13 cellular contexts compared by ENCODE assay signal in the genomic region with DNA sequence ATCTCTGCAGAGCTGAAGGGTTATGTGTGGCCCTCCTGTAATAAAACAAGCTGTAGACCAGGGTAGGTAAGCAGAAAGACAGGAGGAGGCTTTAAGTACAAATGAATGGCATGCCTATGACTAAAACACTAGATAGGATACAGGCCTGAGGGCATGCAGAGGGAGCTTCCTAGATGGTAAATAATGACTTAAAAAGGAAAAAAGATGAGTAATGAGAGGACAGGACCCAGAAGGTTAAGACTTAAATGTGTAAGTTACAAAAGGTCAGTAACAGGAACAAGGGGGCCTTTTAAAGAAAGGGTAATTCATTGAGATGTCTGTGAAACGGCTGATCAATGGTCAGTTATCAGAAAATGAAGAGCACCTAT.
DNase-seq lines count a peak whose midpoint lies in the region; ATAC-seq and TF ChIP-seq lines count a peak whose summit lies in the region.
"Had no signal": no experiment of that assay in that cellular context is flagged by ENCODE, and none has a peak within 500 bp of the region (broad histone marks: within the 10 kb centered on the region; RNA-seq: fewer than 3 reads in every experiment).

No MANE protein-coding gene starts in this region.

- ATAC-seq in naive thymus-derived CD8-positive, alpha-beta T cell, result no peak
- ATAC-seq: activated CD4-positive, alpha-beta T cell treated with anti-CD3 and anti-CD28 coated beads for 36 hours; natural killer cell treated with Interleukin-12 subunit alpha and Interleukin-12 subunit beta and Interleukin-15 and Interleukin-18, amount 100 ng/mL, for 72 hours; stimulated activated naive B cell treated with anti-CD40 and anti-IgM and Interleukin-4, amounts not matched to agents 10 μg/mL and 1 μg/mL and 100 μg/mL, for 72 hours had no signal

- no peaks in the 10 kb centered on the region for H3K36me3 ChIP-seq in mucosa of stomach (ENCODE audit: control insufficient read depth, insufficient read depth, low read length)
- no peaks in the 10 kb centered on the region for H3K36me3 ChIP-seq in BE2C

- no peaks in the 10 kb centered on the region for H3K36me3 Mint-ChIP-seq in naive thymus-derived CD8-positive, alpha-beta T cell
- H3K36me3 Mint-ChIP-seq: natural killer cell treated with Interleukin-12 subunit alpha and Interleukin-12 subunit beta and Interleukin-15 and Interleukin-18, amount 100 ng/mL, for 72 hours; stimulated activated naive B cell treated with anti-CD40 and anti-IgM and Interleukin-4, amounts not matched to agents 10 μg/mL and 1 μg/mL and 100 μg/mL, for 72 hours had no signal

- no peak overlapping the region for H3K4me3 Mint-ChIP-seq in naive thymus-derived CD8-positive, alpha-beta T cell
- H3K4me3 Mint-ChIP-seq: activated CD4-positive, alpha-beta T cell treated with anti-CD3 and anti-CD28 coated beads for 36 hours; natural killer cell treated with Interleukin-12 subunit alpha and Interleukin-12 subunit beta and Interleukin-15 and Interleukin-18, amount 100 ng/mL, for 72 hours; stimulated activated naive B cell treated with anti-CD40 and anti-IgM and Interleukin-4, amounts not matched to agents 10 μg/mL and 1 μg/mL and 100 μg/mL, for 72 hours had no signal

- H3K27ac Mint-ChIP-seq in naive thymus-derived CD8-positive, alpha-beta T cell, result no peak overlapping the region
- H3K27ac Mint-ChIP-seq: activated CD4-positive, alpha-beta T cell treated with anti-CD3 and anti-CD28 coated beads for 36 hours; natural killer cell treated with Interleukin-12 subunit alpha and Interleukin-12 subunit beta and Interleukin-15 and Interleukin-18, amount 100 ng/mL, for 72 hours; stimulated activated naive B cell treated with anti-CD40 and anti-IgM and Interleukin-4, amounts not matched to agents 10 μg/mL and 1 μg/mL and 100 μg/mL, for 72 hours had no signal

- TF ChIP-seq CTCF in BE2C (IDR thresholded peaks at IDR 0.05; ENCODE audit: low read depth, low read length), result no peak

- no peaks in the 10 kb centered on the region for H3K9me3 ChIP-seq in mucosa of stomach (ENCODE audit: control insufficient read depth, low read length)
- H3K9me3 ChIP-seq in BE2C, result no peaks in the 10 kb centered on the region

- no peaks in the 10 kb centered on the region for H3K9me3 Mint-ChIP-seq in naive thymus-derived CD8-positive, alpha-beta T cell
- H3K9me3 Mint-ChIP-seq: natural killer cell treated with Interleukin-12 subunit alpha and Interleukin-12 subunit beta and Interleukin-15 and Interleukin-18, amount 100 ng/mL, for 72 hours; stimulated activated naive B cell treated with anti-CD40 and anti-IgM and Interleukin-4, amounts not matched to agents 10 μg/mL and 1 μg/mL and 100 μg/mL, for 72 hours had no signal

- peak overlapping the region; percentile 53 for H3K9ac ChIP-seq in mucosa of stomach (ENCODE audit: low read length)

- POLR2A ChIA-PET in naive thymus-derived CD8-positive, alpha-beta T cell (lab: Charles Lee), result no interaction called here

- H3K4me1 ChIP-seq in mucosa of stomach (ENCODE audit: control insufficient read depth, insufficient read depth, low read length), result peaks cover 94% of the 10 kb centered on the region
- peaks cover 19% of the 10 kb centered on the region for H3K4me1 ChIP-seq in BE2C

- H3K4me1 Mint-ChIP-seq in naive thymus-derived CD8-positive, alpha-beta T cell, result no peaks in the 10 kb centered on the region
- H3K4me1 Mint-ChIP-seq: activated CD4-positive, alpha-beta T cell treated with anti-CD3 and anti-CD28 coated beads for 36 hours; stimulated activated naive B cell treated with anti-CD40 and anti-IgM and Interleukin-4, amounts not matched to agents 10 μg/mL and 1 μg/mL and 100 μg/mL, for 72 hours had no signal

- H3K27me3 ChIP-seq in mucosa of stomach (ENCODE audit: control insufficient read depth, insufficient read depth, low read length) (no peaks in the 10 kb centered on the region), BE2C (no peaks in the 10 kb centered on the region)

- H3K27me3 Mint-ChIP-seq in naive thymus-derived CD8-positive, alpha-beta T cell, result peaks cover 2 to 19% (median 7%) of the 10 kb centered on the region in 5 donors

- no peak overlapping the region for H3K4me3 ChIP-seq in mucosa of stomach (ENCODE audit: low read length)
- no peak overlapping the region for H3K4me3 ChIP-seq in BE2C (ENCODE audit: low read depth, low read length)
- H3K4me3 ChIP-seq: SK-N-MC had no signal

- DNase-seq in COLO829 (ENCODE audit: low spot score) (peak; percentile 91), NCI-H226 (peak; percentile 68), dermis blood vessel endothelial cell (peak; percentile 13), NCI-H2107 (lab: John Stamatoyannopoulos, UW) (no peak), HPDE6-E6E7 (ENCODE audit: extremely low spot score) (no peak), BE2C (no peak)
- no peak for DNase-seq in naive thymus-derived CD8-positive, alpha-beta T cell
- DNase-seq: activated CD4-positive, alpha-beta T cell treated with anti-CD3 and anti-CD28 coated beads for 36 hours; GDM1; stimulated activated naive B cell treated with anti-CD40 and anti-IgM and Interleukin-4, amounts not matched to agents 10 μg/mL and 1 μg/mL and 100 μg/mL, for 72 hours had no signal

Comparison
In these comparisons a context has a peak if more than half of its experiments do, and no peak if none do; other contexts are left out.
1. DNase-seq: peak in COLO829 (single experiment), NCI-H226 (single experiment) and dermis blood vessel endothelial cell (single experiment); none in NCI-H2107 (single experiment), HPDE6-E6E7 (single experiment), BE2C (single experiment) and naive thymus-derived CD8-positive, alpha-beta T cell (0 of 10).